ENCODE assay signal across 8 cellular contexts in the genomic region with DNA sequence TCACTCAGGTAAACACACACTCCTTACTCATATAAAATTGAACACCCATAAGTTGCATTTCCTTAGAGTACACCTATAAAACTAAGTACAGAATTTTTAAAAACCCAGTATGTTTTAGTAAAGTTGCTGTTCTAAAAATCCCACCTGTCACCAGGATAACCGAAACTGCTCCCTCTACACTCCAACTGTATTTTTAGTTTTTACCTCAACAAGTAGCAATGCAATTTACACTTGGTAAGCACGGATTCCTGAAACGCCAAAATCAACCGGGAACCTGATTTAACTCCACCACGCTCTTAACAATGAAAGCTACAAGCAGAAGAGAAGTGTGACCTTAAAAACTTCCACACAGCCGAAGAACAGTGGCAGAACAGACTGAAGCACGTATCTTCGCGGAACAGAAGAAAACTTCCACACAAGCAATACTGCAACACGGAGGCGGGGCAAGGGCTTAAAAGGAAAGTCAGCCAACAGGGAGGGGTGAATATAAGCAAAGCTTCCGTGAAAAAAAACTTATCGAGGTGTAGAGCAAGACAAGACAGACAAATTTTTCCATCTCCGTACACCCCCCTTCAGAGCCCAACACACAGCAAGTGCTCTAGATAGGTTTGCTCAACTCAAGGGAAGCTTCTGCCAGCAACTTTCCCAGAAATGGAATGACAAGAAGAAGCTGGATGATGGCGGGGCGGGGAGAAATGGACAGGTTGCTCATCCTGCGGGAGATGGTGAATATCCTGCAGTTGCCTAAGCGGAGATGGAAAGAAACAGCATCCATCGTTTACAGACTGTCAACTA. TPM values are rescaled to one million over a fixed set of nuclear protein-coding genes. Genes with fewer than 3 reads are reported as not detected.
A peak's percentile ranks its signal among the peaks of the same experiment; 100 is the strongest.
DNase-seq lines count a peak whose midpoint lies in the region; ATAC-seq and TF ChIP-seq lines count a peak whose summit lies in the region.

No MANE protein-coding gene starts in this region.

- no peak for ATAC-seq in GM18517 (IDR thresholded peaks at IDR 0.05; ENCODE audit: unreplicated experiment)

- intact Hi-C loops in left ventricle myocardium inferior (cut with micrococcal nuclease) (no loop called here), vagina (cut with DNase I) (no loop called here)

- H3K4me2 ChIP-seq in SU-DHL-6 (ENCODE audit: low read depth, low read length, poor library complexity, severe bottlenecking) = peak overlapping the region; percentile 93

- H3K9me2 ChIP-seq in SU-DHL-6 (replicated peaks; ENCODE audit: insufficient read depth, low read length) = no peaks in the 10 kb centered on the region

- H3K9me3 ChIP-seq in HAP-1 (no peaks in the 10 kb centered on the region), SU-DHL-6 (ENCODE audit: insufficient read depth, low read length) (no peaks in the 10 kb centered on the region), left ventricle myocardium inferior (replicated peaks) (no peaks in the 10 kb centered on the region), vagina (no peaks in the 10 kb centered on the region)

- in situ Hi-C loops in HAP-1 (cut with MboI; ENCODE audit: low sequenced_read_pairs) = no loop called here

- peak overlapping the region; percentile 78 for H3K4me3 ChIP-seq in AG09309 (ENCODE audit: control insufficient read depth, low read depth, low read length)
- peak overlapping the region; percentile 72 for H3K4me3 ChIP-seq in HAP-1
- peak overlapping the region; percentile 67 for H3K4me3 ChIP-seq in SU-DHL-6 (ENCODE audit: insufficient read depth, low read length, poor library complexity, severe bottlenecking)
- peak overlapping the region; percentile 87 for H3K4me3 ChIP-seq in left ventricle myocardium inferior
- peak overlapping the region; percentile 82 to 94 for H3K4me3 ChIP-seq in vagina

- H3F3A ChIP-seq in SU-DHL-6 (ENCODE audit: insufficient read depth) = no peaks in the 10 kb centered on the region

- 0 out of 2 replicates have a peak overlapping the region, but pooled peaks have one; percentile 3 for H3K27ac ChIP-seq in SU-DHL-6 (ENCODE audit: low read depth, low read length)
- peak overlapping the region; percentile 96 for H3K27ac ChIP-seq in left ventricle myocardium inferior (replicated peaks)
- peak overlapping the region; percentile 91 for H3K27ac ChIP-seq in vagina

- H3K4me1 ChIP-seq in HAP-1 (peaks cover 37% of the 10 kb centered on the region), left ventricle myocardium inferior (peaks cover 62% of the 10 kb centered on the region), vagina (peaks cover 45% of the 10 kb centered on the region)

- peaks cover 15% of the 10 kb centered on the region for H4K20me1 ChIP-seq in SU-DHL-6 (ENCODE audit: low read depth, low read length)

- DNase-seq in AG09309 (ENCODE audit: low read depth) = no peak
- DNase-seq in HAP-1 (ENCODE audit: low spot score in 2 of 2) = peak; percentile 38 to 62
- DNase-seq in activated naive CD8-positive, alpha-beta T cell treated with anti-CD3 and anti-CD28 coated beads, Interleukin-2, amount 50 U/mL, for 16 hours (ENCODE audit: low read depth, low spot score) = peak; percentile 38
- DNase-seq in left ventricle myocardium inferior = peak; percentile 29
- peak; percentile 59 for DNase-seq in renal cortical epithelial cell (ENCODE audit: low read depth)
- peak in 1 of 2 donors; percentile 89 for DNase-seq in vagina (ENCODE audit: extremely low spot score in 2 of 2)

- no peak overlapping the region for H2AFZ ChIP-seq in SU-DHL-6 (ENCODE audit: low read depth, low read length, severe bottlenecking)

- peaks cover 60% of the 10 kb centered on the region for H3K79me2 ChIP-seq in SU-DHL-6 (ENCODE audit: insufficient read depth, low read length)

- H3K36me3 ChIP-seq in HAP-1 (replicated peaks) = peaks cover 8% of the 10 kb centered on the region; the same call in 1 of the 2 replicates
- no peaks in the 10 kb centered on the region for H3K36me3 ChIP-seq in SU-DHL-6 (ENCODE audit: low read length)
- H3K36me3 ChIP-seq in left ventricle myocardium inferior = no peaks in the 10 kb centered on the region
- H3K36me3 ChIP-seq in vagina = no peaks in the 10 kb centered on the region

- TF ChIP-seq CTCF in AG09309 (IDR thresholded peaks at IDR 0.05; ENCODE audit: control insufficient read depth, insufficient read depth, low read depth, low read length, missing control alignments) = no peak
- TF ChIP-seq CTCF in SU-DHL-6 (IDR thresholded peaks at IDR 0.05; ENCODE audit: insufficient read depth, low read length, poor library complexity, severe bottlenecking) = no peak
- no peak for TF ChIP-seq CTCF in left ventricle myocardium inferior (IDR thresholded peaks at IDR 0.05; ENCODE audit: borderline replicate concordance)
- no peak for TF ChIP-seq CTCF in vagina (IDR thresholded peaks at IDR 0.05)

- peak overlapping the region; percentile 57 for H3K9ac ChIP-seq in SU-DHL-6 (ENCODE audit: low read length)

- H3K27me3 ChIP-seq in HAP-1 (ENCODE audit: low read depth) (no peaks in the 10 kb centered on the region), SU-DHL-6 (ENCODE audit: low read length) (no peaks in the 10 kb centered on the region), left ventricle myocardium inferior (ENCODE audit: low read depth) (no peaks in the 10 kb centered on the region), vagina (no peaks in the 10 kb centered on the region)

- no peak for TF ChIP-seq POLR2A in vagina (IDR thresholded peaks at IDR 0.05)

RNA-seq across cellular contexts. Expression of a gene that starts 1.4 kb away (rescaled TPM):
- total RNA-seq in left ventricle myocardium inferior (63.4 TPM), renal cortical epithelial cell (47.2 and 117 TPM in 2 replicates), vagina (68.5 TPM)

RNA-seq across cellular contexts. Expression of a gene that starts 32.5 kb away (rescaled TPM):
- total RNA-seq in left ventricle myocardium inferior = 14.6 TPM
- total RNA-seq in renal cortical epithelial cell = 50.5 and 61.1 TPM in 2 replicates
- total RNA-seq in vagina = 23.3 TPM

Comparison
In these comparisons a context has a peak if more than half of its experiments do, and no peak if none do; other contexts are left out.
1. H3K27ac ChIP-seq: peak in every context shown above with its lines; median percentile 96 in left ventricle myocardium inferior; 91 in vagina; 3 in SU-DHL-6.